Comparison of ENCODE assay signal across 23 cellular contexts in the genomic region with DNA sequence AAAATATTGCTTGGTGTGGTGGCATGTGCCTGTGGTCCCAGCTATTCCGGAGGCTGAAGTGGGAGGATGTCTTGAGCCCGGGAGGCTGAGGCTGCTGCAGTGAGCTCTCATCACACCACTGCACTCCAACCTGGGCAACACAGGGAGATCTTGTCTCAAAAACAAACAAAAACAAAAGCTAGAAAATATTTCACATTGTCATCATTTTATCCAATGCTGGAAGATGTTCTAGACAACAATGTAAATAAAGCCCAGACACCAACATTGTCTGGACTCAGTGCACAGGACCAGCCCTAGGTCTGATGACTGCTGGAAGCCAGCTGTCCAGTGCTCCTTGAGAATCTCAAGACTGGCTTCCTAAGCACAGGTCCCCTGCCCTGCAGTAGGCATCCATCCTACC.
"Had no signal": no experiment of that assay in that cellular context is flagged by ENCODE, and none has a peak within 500 bp of the region (broad histone marks: within the 10 kb centered on the region; RNA-seq: fewer than 3 reads in every experiment).

No MANE protein-coding gene starts in this region.

- H3K4me1 Mint-ChIP-seq: neural crest cell had no signal

- H3K9me3 ChIP-seq: prostate gland, testis, tibial artery, upper lobe of left lung had no signal

- H3K27ac Mint-ChIP-seq: effector memory CD8-positive, alpha-beta T cell; memory B cell; natural killer cell; stimulated activated memory B cell treated with anti-CD40 and anti-IgM and Interleukin-4, amounts not matched to agents 10 μg/mL and 1 μg/mL and 100 μg/mL, for 72 hours had no signal

- H3K9ac ChIP-seq: parathyroid adenoma had no signal

- ATAC-seq: effector memory CD8-positive, alpha-beta T cell; left lobe of liver; natural killer cell; right cardiac atrium; stimulated activated memory B cell treated with anti-CD40 and anti-IgM and Interleukin-4, amounts not matched to agents 10 μg/mL and 1 μg/mL and 100 μg/mL, for 72 hours; stimulated activated naive CD8-positive, alpha-beta T cell treated with anti-CD3 and anti-CD28 coated beads, Interleukin-15, Interleukin-2, amounts not matched to agents 100 U/mL and 50 U/mL, for 24 hours had no signal

- H3K4me3 ChIP-seq: coronary artery, lung, prostate gland, skin epidermis, spleen, testis, tibial artery, upper lobe of left lung had no signal

- H3K4me3 Mint-ChIP-seq: effector memory CD8-positive, alpha-beta T cell; memory B cell; natural killer cell; neural crest cell; stimulated activated memory B cell treated with anti-CD40 and anti-IgM and Interleukin-4, amounts not matched to agents 10 μg/mL and 1 μg/mL and 100 μg/mL, for 72 hours had no signal

- DNase-seq: dermis blood vessel endothelial cell; effector memory CD8-positive, alpha-beta T cell; kidney; natural killer cell; right cardiac atrium; spleen; stimulated activated CD4-positive, alpha-beta T cell treated with anti-CD3 and anti-CD28 coated beads, Interleukin-4, amount 100 ng/mL, for 4 hours; stimulated activated naive CD8-positive, alpha-beta T cell treated with anti-CD3 and anti-CD28 coated beads, Interleukin-15, Interleukin-2, amounts not matched to agents 100 U/mL and 50 U/mL, for 24 hours; substantia nigra; testis; upper lobe of left lung had no signal

- H3K4me1 ChIP-seq: parathyroid adenoma, prostate gland, testis, tibial artery had no signal

- H3K27ac ChIP-seq: coronary artery, parathyroid adenoma, prostate gland, skin epidermis, spleen, testis, tibial artery, upper lobe of left lung had no signal

- FAIRE-seq: frontal cortex, kidney, urothelium cell line had no signal

- H3K27me3 Mint-ChIP-seq: effector memory CD8-positive, alpha-beta T cell; memory B cell; stimulated activated memory B cell treated with anti-CD40 and anti-IgM and Interleukin-4, amounts not matched to agents 10 μg/mL and 1 μg/mL and 100 μg/mL, for 72 hours had no signal

- H3K27me3 ChIP-seq: spleen, testis, tibial artery, upper lobe of left lung had no signal

- H3K9me3 Mint-ChIP-seq: effector memory CD8-positive, alpha-beta T cell; natural killer cell; stimulated activated memory B cell treated with anti-CD40 and anti-IgM and Interleukin-4, amounts not matched to agents 10 μg/mL and 1 μg/mL and 100 μg/mL, for 72 hours had no signal

- H2AFZ ChIP-seq: parathyroid adenoma had no signal

- H3K36me3 ChIP-seq: prostate gland had no signal
